In the genomic region with DNA sequence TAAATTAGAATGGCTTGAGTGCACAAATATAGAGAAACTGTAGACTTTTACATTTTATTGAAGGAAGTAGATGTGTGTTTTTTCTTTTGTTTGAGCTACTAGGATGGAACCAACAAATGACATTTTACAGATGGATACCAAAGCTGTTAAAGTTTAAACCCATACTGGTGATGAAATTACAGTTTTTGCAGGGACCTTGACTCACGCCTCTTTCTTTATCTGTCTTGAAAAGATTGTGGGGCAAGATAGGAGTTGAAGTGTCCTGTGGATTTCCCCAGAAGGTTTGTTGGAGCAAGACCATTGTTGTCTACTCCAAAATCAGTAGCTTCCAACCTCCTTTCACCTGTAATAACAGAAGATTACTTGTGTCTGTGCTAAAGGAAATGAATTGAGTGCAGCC, we compare ENCODE assay signal across 2 cellular contexts.
TF ChIP-seq lines count a peak whose summit lies in the region.

No MANE protein-coding gene starts in this region.

TF ChIP-seq in HepG2, 621 proteins besides CTCF, POLR2A, EP300 and RAD21:
- TF ChIP-seq MTA1 (CRISPR knock-in tag; IDR thresholded peaks at IDR 0.05; ENCODE audit: borderline replicate concordance) (no peak), ZNF839 (CRISPR knock-in tag; IDR thresholded peaks at IDR 0.05; ENCODE audit: borderline replicate concordance) (no peak), SOX13 (IDR thresholded peaks at IDR 0.05) (no peak), SOX13 (CRISPR knock-in tag; conservative IDR thresholded peaks at IDR 0.05 in 1 of 2, IDR thresholded peaks at IDR 0.05 in 1 of 2) (peak in 1 of 2 experiments; percentile 17; a peak in 1 of 4 replicates), TEAD2 (CRISPR knock-in tag; IDR thresholded peaks at IDR 0.05) (no peak), NFE2L1 (CRISPR knock-in tag; IDR thresholded peaks at IDR 0.05; ENCODE audit: borderline replicate concordance) (no peak), ZSCAN29 (CRISPR knock-in tag; conservative IDR thresholded peaks at IDR 0.05) (no peak), ZNF205 (CRISPR knock-in tag; IDR thresholded peaks at IDR 0.05) (no peak), ZNF776 (CRISPR knock-in tag; IDR thresholded peaks at IDR 0.05) (no peak)
- TF ChIP-seq, protein P1, sequence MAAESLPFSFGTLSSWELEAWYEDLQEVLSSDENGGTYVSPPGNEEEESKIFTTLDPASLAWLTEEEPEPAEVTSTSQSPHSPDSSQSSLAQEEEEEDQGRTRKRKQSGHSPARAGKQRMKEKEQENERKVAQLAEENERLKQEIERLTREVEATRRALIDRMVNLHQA (CRISPR knock-in tag; IDR thresholded peaks at IDR 0.05): no peak
- TF ChIP-seq, protein P2, sequence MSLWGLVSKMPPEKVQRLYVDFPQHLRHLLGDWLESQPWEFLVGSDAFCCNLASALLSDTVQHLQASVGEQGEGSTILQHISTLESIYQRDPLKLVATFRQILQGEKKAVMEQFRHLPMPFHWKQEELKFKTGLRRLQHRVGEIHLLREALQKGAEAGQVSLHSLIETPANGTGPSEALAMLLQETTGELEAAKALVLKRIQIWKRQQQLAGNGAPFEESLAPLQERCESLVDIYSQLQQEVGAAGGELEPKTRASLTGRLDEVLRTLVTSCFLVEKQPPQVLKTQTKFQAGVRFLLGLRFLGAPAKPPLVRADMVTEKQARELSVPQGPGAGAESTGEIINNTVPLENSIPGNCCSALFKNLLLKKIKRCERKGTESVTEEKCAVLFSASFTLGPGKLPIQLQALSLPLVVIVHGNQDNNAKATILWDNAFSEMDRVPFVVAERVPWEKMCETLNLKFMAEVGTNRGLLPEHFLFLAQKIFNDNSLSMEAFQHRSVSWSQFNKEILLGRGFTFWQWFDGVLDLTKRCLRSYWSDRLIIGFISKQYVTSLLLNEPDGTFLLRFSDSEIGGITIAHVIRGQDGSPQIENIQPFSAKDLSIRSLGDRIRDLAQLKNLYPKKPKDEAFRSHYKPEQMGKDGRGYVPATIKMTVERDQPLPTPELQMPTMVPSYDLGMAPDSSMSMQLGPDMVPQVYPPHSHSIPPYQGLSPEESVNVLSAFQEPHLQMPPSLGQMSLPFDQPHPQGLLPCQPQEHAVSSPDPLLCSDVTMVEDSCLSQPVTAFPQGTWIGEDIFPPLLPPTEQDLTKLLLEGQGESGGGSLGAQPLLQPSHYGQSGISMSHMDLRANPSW (CRISPR knock-in tag; IDR thresholded peaks at IDR 0.05; ENCODE audit: borderline replicate concordance): no peak
- TF ChIP-seq, protein P3, sequence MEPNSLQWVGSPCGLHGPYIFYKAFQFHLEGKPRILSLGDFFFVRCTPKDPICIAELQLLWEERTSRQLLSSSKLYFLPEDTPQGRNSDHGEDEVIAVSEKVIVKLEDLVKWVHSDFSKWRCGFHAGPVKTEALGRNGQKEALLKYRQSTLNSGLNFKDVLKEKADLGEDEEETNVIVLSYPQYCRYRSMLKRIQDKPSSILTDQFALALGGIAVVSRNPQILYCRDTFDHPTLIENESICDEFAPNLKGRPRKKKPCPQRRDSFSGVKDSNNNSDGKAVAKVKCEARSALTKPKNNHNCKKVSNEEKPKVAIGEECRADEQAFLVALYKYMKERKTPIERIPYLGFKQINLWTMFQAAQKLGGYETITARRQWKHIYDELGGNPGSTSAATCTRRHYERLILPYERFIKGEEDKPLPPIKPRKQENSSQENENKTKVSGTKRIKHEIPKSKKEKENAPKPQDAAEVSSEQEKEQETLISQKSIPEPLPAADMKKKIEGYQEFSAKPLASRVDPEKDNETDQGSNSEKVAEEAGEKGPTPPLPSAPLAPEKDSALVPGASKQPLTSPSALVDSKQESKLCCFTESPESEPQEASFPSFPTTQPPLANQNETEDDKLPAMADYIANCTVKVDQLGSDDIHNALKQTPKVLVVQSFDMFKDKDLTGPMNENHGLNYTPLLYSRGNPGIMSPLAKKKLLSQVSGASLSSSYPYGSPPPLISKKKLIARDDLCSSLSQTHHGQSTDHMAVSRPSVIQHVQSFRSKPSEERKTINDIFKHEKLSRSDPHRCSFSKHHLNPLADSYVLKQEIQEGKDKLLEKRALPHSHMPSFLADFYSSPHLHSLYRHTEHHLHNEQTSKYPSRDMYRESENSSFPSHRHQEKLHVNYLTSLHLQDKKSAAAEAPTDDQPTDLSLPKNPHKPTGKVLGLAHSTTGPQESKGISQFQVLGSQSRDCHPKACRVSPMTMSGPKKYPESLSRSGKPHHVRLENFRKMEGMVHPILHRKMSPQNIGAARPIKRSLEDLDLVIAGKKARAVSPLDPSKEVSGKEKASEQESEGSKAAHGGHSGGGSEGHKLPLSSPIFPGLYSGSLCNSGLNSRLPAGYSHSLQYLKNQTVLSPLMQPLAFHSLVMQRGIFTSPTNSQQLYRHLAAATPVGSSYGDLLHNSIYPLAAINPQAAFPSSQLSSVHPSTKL (CRISPR knock-in tag; IDR thresholded peaks at IDR 0.05): 0 out of 2 replicates have a peak, but pooled peaks have one; percentile 32

TF ChIP-seq in H1, 55 proteins besides CTCF, POLR2A, EP300 and RAD21:
- TF ChIP-seq CREB1 (IDR thresholded peaks at IDR 0.05) (no peak), PHF8 (conservative IDR thresholded peaks at IDR 0.05; ENCODE audit: low read depth, low read length) (no peak), ASH2L (IDR thresholded peaks at IDR 0.05; ENCODE audit: low read length) (no peak), RNF2 (IDR thresholded peaks at IDR 0.05; ENCODE audit: borderline replicate concordance, low read depth, low read length, missing control alignments, poor library complexity, severe bottlenecking) (no peak), TCF12 (IDR thresholded peaks at IDR 0.05; ENCODE audit: low read depth, low read length) (no peak), TAF1 (IDR thresholded peaks at IDR 0.05; ENCODE audit: low read depth, low read length) (no peak)
- TF ChIP-seq, protein P4, sequence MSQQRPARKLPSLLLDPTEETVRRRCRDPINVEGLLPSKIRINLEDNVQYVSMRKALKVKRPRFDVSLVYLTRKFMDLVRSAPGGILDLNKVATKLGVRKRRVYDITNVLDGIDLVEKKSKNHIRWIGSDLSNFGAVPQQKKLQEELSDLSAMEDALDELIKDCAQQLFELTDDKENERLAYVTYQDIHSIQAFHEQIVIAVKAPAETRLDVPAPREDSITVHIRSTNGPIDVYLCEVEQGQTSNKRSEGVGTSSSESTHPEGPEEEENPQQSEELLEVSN (IDR thresholded peaks at IDR 0.05): no peak
